2 cellular contexts compared by ENCODE assay signal in the genomic region with DNA sequence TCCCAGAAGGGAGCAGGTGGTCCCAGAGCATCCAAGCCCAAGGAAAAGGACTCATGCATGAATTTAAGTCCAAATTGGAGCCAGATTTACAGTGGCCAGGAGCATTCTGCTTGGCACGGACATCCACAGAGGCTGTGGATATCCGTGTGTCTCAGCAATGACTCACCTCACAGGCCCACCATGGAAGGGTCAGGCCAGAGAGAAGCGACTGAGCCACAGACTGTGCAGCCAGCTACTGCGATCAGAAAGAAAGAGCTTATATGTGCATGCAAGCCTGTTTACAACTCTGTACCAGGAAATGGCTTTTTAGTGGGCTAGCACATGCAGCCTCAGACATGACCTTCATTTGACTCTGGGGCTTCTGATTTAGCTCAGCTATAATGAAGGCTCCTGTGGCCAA.
TF ChIP-seq lines count a peak whose summit lies in the region.

No MANE protein-coding gene starts in this region.

TF ChIP-seq in H1, 55 proteins besides CTCF, POLR2A, EP300 and RAD21:
- no peak for TF ChIP-seq RFX5 (IDR thresholded peaks at IDR 0.05; ENCODE audit: borderline replicate concordance, low read depth, low read length)
- no peak for TF ChIP-seq JUND (IDR thresholded peaks at IDR 0.05; ENCODE audit: low read length)

TF ChIP-seq in GM12891, 5 proteins besides CTCF, POLR2A, EP300 and RAD21:
- no peak for TF ChIP-seq SPI1 (IDR thresholded peaks at IDR 0.05; ENCODE audit: low read depth, low read length)
- no peak for TF ChIP-seq PAX5 (IDR thresholded peaks at IDR 0.05; ENCODE audit: insufficient read depth, low read length, severe bottlenecking)
